8 cellular contexts compared by ENCODE assay signal in the genomic region with DNA sequence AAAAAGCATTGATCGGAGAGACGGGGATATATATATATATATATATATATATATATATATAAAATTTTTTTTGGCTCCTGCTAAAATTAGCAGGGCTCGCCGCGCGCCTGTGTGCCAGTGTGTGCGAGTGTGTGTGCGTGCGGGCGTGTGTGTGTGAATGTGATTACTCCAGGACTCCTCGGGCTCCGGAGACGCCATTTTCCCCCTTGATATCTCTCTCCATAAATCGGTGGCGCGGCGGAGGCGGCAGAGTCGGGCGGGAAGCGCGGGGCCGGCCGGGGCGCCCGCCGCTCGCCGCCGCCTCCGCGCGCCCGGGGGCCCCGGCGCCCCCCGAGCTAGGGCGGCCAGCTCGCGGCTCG. TPM values are rescaled to one million over a fixed set of nuclear protein-coding genes. Genes with fewer than 3 reads are reported as not detected.
DNase-seq lines count a peak whose midpoint lies in the region; ATAC-seq, FAIRE-seq and TF ChIP-seq lines count a peak whose summit lies in the region.

No MANE protein-coding gene starts in this region.

- H3K4me1 ChIP-seq in A549, result no peaks in the 10 kb centered on the region
- peaks cover 4 to 5% of the 10 kb centered on the region in 2 donors for H3K4me1 ChIP-seq in mucosa of rectum (ENCODE audit: control insufficient read depth in 2 of 2, insufficient read depth in 2 of 2, low read length in 2 of 2)
- peaks cover 3% of the 10 kb centered on the region for H3K4me1 ChIP-seq in thymus (ENCODE audit: control insufficient read depth, insufficient read depth, low read length)

- H3K36me3 ChIP-seq in mucosa of rectum (ENCODE audit: control insufficient read depth in 2 of 2, insufficient read depth in 2 of 2, low read length in 2 of 2), result no peaks in the 10 kb centered on the region
- H3K36me3 ChIP-seq in thymus (ENCODE audit: control insufficient read depth, insufficient read depth), result no peaks in the 10 kb centered on the region

- POLR2A ChIA-PET in A549 (lab: Yijun Ruan, JAX) (no interaction called here), activated B cell treated with CpG ODN at 0.5 μM for 24 hours (lab: Charles Lee) (interaction anchor here (0.6 to 3.7 kb wide), 64 partner anchors 9 to 534 kb away, joined by 3 to 111 read pairs (median 5); no protein-coding TSS in a partner anchor)

- H3K9me3 Mint-ChIP-seq in activated B cell treated with CpG ODN at 0.5 μM for 24 hours, result no peaks in the 10 kb centered on the region

- no peak overlapping the region for H3K9ac ChIP-seq in mucosa of rectum (ENCODE audit: low read depth in 1 of 2, low read length in 2 of 2)

- FAIRE-seq in A549 (lab: Jason Lieb, UNC), result no peak

- TF ChIP-seq EP300 in A549 (IDR thresholded peaks at IDR 0.05), result no peak

- peaks cover 10% of the 10 kb centered on the region for H3K4me1 Mint-ChIP-seq in activated B cell treated with CpG ODN at 0.5 μM for 24 hours

- no peaks in the 10 kb centered on the region for H3K9me3 ChIP-seq in A549
- H3K9me3 ChIP-seq in mucosa of rectum (ENCODE audit: control insufficient read depth in 2 of 2, low read length in 2 of 2), result no peaks in the 10 kb centered on the region
- H3K9me3 ChIP-seq in thymus (ENCODE audit: control insufficient read depth), result no peaks in the 10 kb centered on the region

- intact Hi-C loops in activated B cell treated with CpG ODN at 0.5 μM for 24 hours (cut with micrococcal nuclease), result loop anchor here (1.0 to 5.0 kb wide), 16 partner anchors 45 to 992 kb away; no protein-coding TSS in a partner anchor

- no peak overlapping the region for H3K4me3 Mint-ChIP-seq in activated B cell treated with CpG ODN at 0.5 μM for 24 hours

- peak; percentile 16 to 54 for DNase-seq in A549 (ENCODE audit: low read depth in 1 of 2, low spot score in 1 of 2)
- DNase-seq in GM12865 (ENCODE audit: low read depth), result peak; percentile 66
- peak; percentile 76 for DNase-seq in NCI-H1105 (lab: John Stamatoyannopoulos, UW)
- peak; percentile 48 for DNase-seq in activated B cell treated with CpG ODN at 0.5 μM for 24 hours
- DNase-seq in erythroblast (lab: John Stamatoyannopoulos, UW), result peak; percentile 65 to 69
- no peak for DNase-seq in superior temporal gyrus (ENCODE audit: extremely low spot score)

- peak overlapping the region; percentile 83 to 92 for H3K27ac ChIP-seq in A549
- peak overlapping the region; percentile 77 to 81 for H3K27ac ChIP-seq in mucosa of rectum (ENCODE audit: low read depth in 2 of 2, low read length in 2 of 2)
- H3K27ac ChIP-seq in thymus (ENCODE audit: low read depth), result peak overlapping the region; percentile 74

- peak overlapping the region; percentile 69 for H3K4me3 ChIP-seq in A549
- H3K4me3 ChIP-seq in GM12865 (ENCODE audit: low read depth, low read length), result peak overlapping the region; percentile 67
- H3K4me3 ChIP-seq in mucosa of rectum (ENCODE audit: low read length in 2 of 2), result peak overlapping the region; percentile 75 to 82
- H3K4me3 ChIP-seq in thymus (ENCODE audit: low read length), result peak overlapping the region; percentile 56

- TF ChIP-seq CTCF in A549 (IDR thresholded peaks at IDR 0.05) (no peak), GM12865 (IDR thresholded peaks at IDR 0.05; ENCODE audit: insufficient read depth, low read depth, low read length, missing control alignments) (no peak), activated B cell treated with CpG ODN at 0.5 μM for 24 hours (IDR thresholded peaks at IDR 0.05) (no peak)

- TF ChIP-seq POLR2A in A549 (IDR thresholded peaks at IDR 0.05; ENCODE audit: low read length) (no peak), erythroblast (IDR thresholded peaks at IDR 0.05; ENCODE audit: low read length) (no peak)

- H3K27me3 ChIP-seq in mucosa of rectum (ENCODE audit: control insufficient read depth in 2 of 2, insufficient read depth in 2 of 2, low read length in 2 of 2) (peaks cover 0 to 2% of the 10 kb centered on the region in 2 donors), thymus (ENCODE audit: control insufficient read depth, insufficient read depth) (peaks cover 7% of the 10 kb centered on the region)

- 1% methylated on average over 11 of the region's 41 CpGs for WGBS in A549 (ENCODE audit: missing lambda C conversion rate)
- under 1% methylated on average over 41 of the region's 41 CpGs for WGBS in thymus

- no peaks in the 10 kb centered on the region for H3K27me3 Mint-ChIP-seq in activated B cell treated with CpG ODN at 0.5 μM for 24 hours

- H3K4me2 ChIP-seq in A549, result peak overlapping the region; percentile 89

- CTCF ChIA-PET in A549 (lab: Yijun Ruan, JAX) (no interaction called here), activated B cell treated with CpG ODN at 0.5 μM for 24 hours (lab: Charles Lee) (interaction anchor here (0.8 to 4.0 kb wide), 9 partner anchors 44 to 533 kb away, joined by 3 to 33 read pairs (median 6); no protein-coding TSS in a partner anchor)

- peaks cover 7% of the 10 kb centered on the region for H3K36me3 Mint-ChIP-seq in activated B cell treated with CpG ODN at 0.5 μM for 24 hours (ENCODE audit: low read depth)

- H3K27ac Mint-ChIP-seq in activated B cell treated with CpG ODN at 0.5 μM for 24 hours, result no peak overlapping the region

- peak in 1 of 2 experiments; percentile 48; a peak in 1 of 6 replicates for ATAC-seq in A549
- ATAC-seq in activated B cell treated with CpG ODN at 0.5 μM for 24 hours (ENCODE audit: low read depth), result peak; percentile 8

- TF ChIP-seq RAD21 in A549 (conservative IDR thresholded peaks at IDR 0.05 in 1 of 2, IDR thresholded peaks at IDR 0.05 in 1 of 2), result no peak

TF ChIP-seq in A549, 52 proteins besides CTCF, POLR2A, EP300 and RAD21:
- TF ChIP-seq, protein P1, sequence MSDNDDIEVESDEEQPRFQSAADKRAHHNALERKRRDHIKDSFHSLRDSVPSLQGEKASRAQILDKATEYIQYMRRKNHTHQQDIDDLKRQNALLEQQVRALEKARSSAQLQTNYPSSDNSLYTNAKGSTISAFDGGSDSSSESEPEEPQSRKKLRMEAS (IDR thresholded peaks at IDR 0.05), result 0 out of 2 replicates have a peak, but pooled peaks have one; percentile 22
- TF ChIP-seq CBX8 (IDR thresholded peaks at IDR 0.05), result no peak

RNA-seq across cellular contexts. Expression of a gene that starts 0.8 kb away (rescaled TPM):
- polyA plus RNA-seq in A549 (2011; rRNA removed), result 1.9 and 2.2 TPM in 2 replicates
- 0.40 and 0.44 TPM in 2 replicates for polyA plus RNA-seq in A549 (2012; cell fraction: cytosol; rRNA removed)
- polyA plus RNA-seq in A549 (2012; cell fraction: nucleus; rRNA removed), result 0.31 and 0.75 TPM in 2 replicates
- polyA plus RNA-seq in A549 (2017; fragmentation: RNase III; extraction: RNeasy Plus Mini Kit Qiagen cat#74134 plus additional on column Dnase treatment), result 0.43 to 0.54 TPM (median 0.50 TPM) in 3 replicates
- polyA minus RNA-seq in A549 (2011; rRNA and poly(A)+ RNA removed), result 4.5 and 4.8 TPM in 2 replicates
- 65.5 and 72.8 TPM in 2 replicates for total RNA-seq in activated B cell treated with CpG ODN at 0.5 μM for 24 hours
- polyA plus RNA-seq in thymus, result 3.3 TPM
